Comparison of ENCODE assay signal across 8 cellular contexts in the genomic region with DNA sequence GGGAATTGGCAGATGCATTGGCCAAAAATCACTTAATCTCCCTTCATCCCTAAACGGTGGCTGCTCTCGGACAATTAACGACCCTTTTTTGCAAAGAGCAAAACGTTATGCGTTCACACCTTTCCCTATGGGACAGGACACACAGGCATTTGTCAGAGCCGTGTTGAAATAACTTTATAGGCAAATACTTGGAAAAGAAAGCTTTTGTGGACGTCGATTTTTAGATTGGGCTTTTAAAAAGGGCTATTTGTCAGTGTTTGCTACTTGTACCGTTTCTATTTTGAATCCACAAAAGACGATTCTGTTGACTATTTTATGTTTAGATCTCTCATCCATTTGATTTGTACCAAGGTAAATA.
A peak's percentile ranks its signal among the peaks of the same experiment; 100 is the strongest.
DNase-seq lines count a peak whose midpoint lies in the region; ATAC-seq, FAIRE-seq and TF ChIP-seq lines count a peak whose summit lies in the region.

No MANE protein-coding gene starts in this region.

- DNase-seq in NCI-H1930 (lab: John Stamatoyannopoulos, UW) (peak; percentile 94 to 96), H1 (ENCODE audit: low read depth in 1 of 2, low spot score in 2 of 2) (no peak), osteocyte (ENCODE audit: extremely low spot score, unreplicated experiment) (no peak), NCI-H1417 treated with DMSO at 0.1 percent for 48 hours (lab: John Stamatoyannopoulos, UW) (no peak), DMS 273 (lab: John Stamatoyannopoulos, UW; ENCODE audit: unreplicated experiment) (no peak), HCEC 1CT (no peak)

- H3K4ac ChIP-seq in H1 (replicated peaks; ENCODE audit: insufficient read length, low read depth, low read length), result no peak overlapping the region

- H3K27me3 Mint-ChIP-seq in osteocyte (ENCODE audit: unreplicated experiment), result peaks cover 8% of the 10 kb centered on the region

- H3K56ac ChIP-seq in H1 (replicated peaks; ENCODE audit: insufficient read length, low read depth, low read length), result no peak overlapping the region

- peak overlapping the region; percentile 81 for H3K4me2 ChIP-seq in DOHH2 (ENCODE audit: low read length)
- peak overlapping the region; percentile 78 to 94 for H3K4me2 ChIP-seq in H1 (ENCODE audit: insufficient read depth in 1 of 2, low read depth in 2 of 2, low read length in 2 of 2)

- H2AK5ac ChIP-seq in H1 (ENCODE audit: low read depth, low read length), result no peak overlapping the region

- H4K8ac ChIP-seq in H1 (ENCODE audit: extremely low read depth, insufficient read depth, low read length), result no peak overlapping the region

- TF ChIP-seq CTCF in DOHH2 (IDR thresholded peaks at IDR 0.05; ENCODE audit: low read depth, low read length, poor library complexity, severe bottlenecking), result no peak
- TF ChIP-seq CTCF in H1 (IDR thresholded peaks at IDR 0.05; ENCODE audit: control extremely low read depth in 1 of 3, insufficient read depth in 1 of 3, low read depth in 1 of 3, low read length in 3 of 3), result no peak
- no peak for TF ChIP-seq CTCF in osteocyte (IDR thresholded peaks at IDR 0.05)

- H3K4me1 Mint-ChIP-seq in osteocyte (ENCODE audit: unreplicated experiment), result peaks cover 1% of the 10 kb centered on the region

- H4K91ac ChIP-seq in H1 (replicated peaks; ENCODE audit: insufficient read length, low read length), result no peak overlapping the region

- no peak for TF ChIP-seq RAD21 in H1 (IDR thresholded peaks at IDR 0.05 in 1 of 2, conservative IDR thresholded peaks at IDR 0.05 in 1 of 2; ENCODE audit: low read depth in 2 of 2, low read length in 2 of 2)

- H3K9me3 ChIP-seq in DOHH2 (ENCODE audit: control insufficient read depth, insufficient read depth, low read length), result no peaks in the 10 kb centered on the region
- H3K9me3 ChIP-seq in H1 (ENCODE audit: insufficient read depth in 2 of 2, low read depth in 1 of 2, low read length in 1 of 2), result no peaks in the 10 kb centered on the region

- H3K9me2 ChIP-seq in DOHH2 (replicated peaks; ENCODE audit: control insufficient read depth, low read length), result no peaks in the 10 kb centered on the region

- no peak for TF ChIP-seq POLR2A in H1 (IDR thresholded peaks at IDR 0.05; ENCODE audit: control extremely low read depth in 1 of 2, low read depth in 2 of 2, low read length in 2 of 2)

- peaks cover 6% of the 10 kb centered on the region for H3K23me2 ChIP-seq in H1 (ENCODE audit: low read depth, low read length)

- H3K27ac ChIP-seq in DOHH2 (ENCODE audit: low read depth, low read length), result no peak overlapping the region
- no peak overlapping the region for H3K27ac ChIP-seq in H1 (ENCODE audit: low read depth, low read length)

- POLR2A ChIA-PET in H1 (lab: Charles Lee; ENCODE audit: partially characterized antibody), result no interaction called here

- H4K5ac ChIP-seq in H1 (ENCODE audit: insufficient read length, low read depth, low read length), result no peak overlapping the region

- no peak overlapping the region for H3K23ac ChIP-seq in H1 (ENCODE audit: insufficient read length)

- H3F3A ChIP-seq in DOHH2 (ENCODE audit: control insufficient read depth, insufficient read depth), result no peaks in the 10 kb centered on the region

- no peak overlapping the region for H2BK5ac ChIP-seq in H1 (ENCODE audit: low read depth, low read length)

- H3K79me2 ChIP-seq in DOHH2 (ENCODE audit: control insufficient read depth, low read length) (no peaks in the 10 kb centered on the region), H1 (ENCODE audit: control insufficient read depth in 1 of 2, insufficient read depth in 2 of 2, low read length in 2 of 2) (no peaks in the 10 kb centered on the region)

- TF ChIP-seq EP300 in H1 (IDR thresholded peaks at IDR 0.05; ENCODE audit: borderline replicate concordance in 1 of 2, low read depth in 2 of 2, low read length in 2 of 2), result no peak

- H3K4me3 Mint-ChIP-seq in osteocyte (ENCODE audit: unreplicated experiment), result peak overlapping the region; percentile 88

- H3K27me3 ChIP-seq in DOHH2 (ENCODE audit: control insufficient read depth, low read length), result peaks cover 26% of the 10 kb centered on the region
- H3K27me3 ChIP-seq in H1 (replicated peaks in 1 of 4; ENCODE audit: control insufficient read depth in 3 of 4, extremely low read depth in 1 of 4, insufficient read depth in 3 of 4, low read length in 3 of 4), result peaks cover 3 to 18% (median 9%) of the 10 kb centered on the region in 4 experiments

- peak overlapping the region; percentile 67 for H3K4me3 ChIP-seq in DOHH2 (ENCODE audit: low read length)
- H3K4me3 ChIP-seq in H1 (ENCODE audit: extremely low read depth in 1 of 4, insufficient read depth in 2 of 4, low read depth in 3 of 4, low read length in 4 of 4), result peak overlapping the region; percentile 38 to 63 (median 48); a peak in 7 of 8 replicates

- H2BK12ac ChIP-seq in H1 (ENCODE audit: low read depth, low read length), result no peak overlapping the region

- H2BK120ac ChIP-seq in H1 (replicated peaks; ENCODE audit: low read depth, low read length), result no peak overlapping the region

- H2BK15ac ChIP-seq in H1 (ENCODE audit: low read length), result no peak overlapping the region

- CTCF ChIA-PET in H1 (lab: Charles Lee; ENCODE audit: partially characterized antibody), result interaction anchor here (0.6 to 2.0 kb wide), 17 partner anchors 9 to 951 kb away, joined by 3 to 9 read pairs (median 4); a partner anchor contains a TSS

- H2AFZ ChIP-seq in H1 (ENCODE audit: low read length), result 0 out of 2 replicates have a peak overlapping the region, but pooled peaks have one; percentile 58

- no peak overlapping the region; a peak in 1 of 7 replicates for H3K9ac ChIP-seq in H1 (replicated peaks in 1 of 4; ENCODE audit: extremely low read depth in 1 of 4, low read depth in 3 of 4, low read length in 3 of 4)

- H4K20me1 ChIP-seq in DOHH2 (ENCODE audit: control insufficient read depth, insufficient read depth, low read depth, low read length), result no peaks in the 10 kb centered on the region
- no peaks in the 10 kb centered on the region for H4K20me1 ChIP-seq in H1 (replicated peaks in 1 of 2; ENCODE audit: control insufficient read depth in 1 of 2, insufficient read depth in 2 of 2, low read length in 2 of 2)

- no peak overlapping the region for H3K27ac Mint-ChIP-seq in osteocyte (ENCODE audit: unreplicated experiment)

- H3K18ac ChIP-seq in H1 (ENCODE audit: extremely low read depth, low read length), result no peak overlapping the region

- 37% methylated on average over 10 of the region's 10 CpGs; no CpG with 5 or more reads in 1 of the 2 experiments for WGBS in H1 (ENCODE audit: extremely low coverage in 1 of 2, insufficient coverage in 1 of 2, insufficient read length in 1 of 2, insufficient replicate concordance in 2 of 2, low coverage in 1 of 2, low lambda C conversion rate in 2 of 2, missing lambda C conversion rate in 1 of 2), 2 experiments

- no peak for FAIRE-seq in H1 (lab: Jason Lieb, UNC)

- H3K79me1 ChIP-seq in H1 (ENCODE audit: low read depth, low read length), result no peaks in the 10 kb centered on the region

- no peaks in the 10 kb centered on the region for H3K36me3 ChIP-seq in DOHH2 (ENCODE audit: control insufficient read depth, low read length)
- H3K36me3 ChIP-seq in H1 (ENCODE audit: control insufficient read depth in 2 of 4, insufficient read depth in 4 of 4, low read length in 3 of 4), result no peaks in the 10 kb centered on the region

- peaks cover 10% of the 10 kb centered on the region for H3K4me1 ChIP-seq in DOHH2 (ENCODE audit: control insufficient read depth, low read length)
- H3K4me1 ChIP-seq in H1 (replicated peaks in 1 of 4; ENCODE audit: control insufficient read depth in 3 of 4, insufficient read depth in 4 of 4, low read length in 3 of 4), result peaks cover 0 to 2% (median 0%) of the 10 kb centered on the region in 4 experiments; a peak in 2 of 7 replicates

- no peak overlapping the region for H3K14ac ChIP-seq in H1 (ENCODE audit: insufficient read length)

- no peak for ATAC-seq in HG03108 (IDR thresholded peaks at IDR 0.05; ENCODE audit: unreplicated experiment)

- H3K36me3 Mint-ChIP-seq in osteocyte (ENCODE audit: unreplicated experiment), result peaks cover 14% of the 10 kb centered on the region

- H3K9me3 Mint-ChIP-seq in osteocyte (ENCODE audit: unreplicated experiment), result no peaks in the 10 kb centered on the region

- H2BK20ac ChIP-seq in H1 (ENCODE audit: low read length), result no peak overlapping the region

TF ChIP-seq in H1, 55 proteins besides CTCF, POLR2A, EP300 and RAD21:
- no peak for TF ChIP-seq RFX5 (IDR thresholded peaks at IDR 0.05; ENCODE audit: borderline replicate concordance, low read depth, low read length)
- TF ChIP-seq, protein P1, sequence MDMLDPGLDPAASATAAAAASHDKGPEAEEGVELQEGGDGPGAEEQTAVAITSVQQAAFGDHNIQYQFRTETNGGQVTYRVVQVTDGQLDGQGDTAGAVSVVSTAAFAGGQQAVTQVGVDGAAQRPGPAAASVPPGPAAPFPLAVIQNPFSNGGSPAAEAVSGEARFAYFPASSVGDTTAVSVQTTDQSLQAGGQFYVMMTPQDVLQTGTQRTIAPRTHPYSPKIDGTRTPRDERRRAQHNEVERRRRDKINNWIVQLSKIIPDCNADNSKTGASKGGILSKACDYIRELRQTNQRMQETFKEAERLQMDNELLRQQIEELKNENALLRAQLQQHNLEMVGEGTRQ (IDR thresholded peaks at IDR 0.05; ENCODE audit: low read length), result no peak
- TF ChIP-seq, protein P2, sequence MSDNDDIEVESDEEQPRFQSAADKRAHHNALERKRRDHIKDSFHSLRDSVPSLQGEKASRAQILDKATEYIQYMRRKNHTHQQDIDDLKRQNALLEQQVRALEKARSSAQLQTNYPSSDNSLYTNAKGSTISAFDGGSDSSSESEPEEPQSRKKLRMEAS (IDR thresholded peaks at IDR 0.05), result no peak
- TF ChIP-seq, protein P3, sequence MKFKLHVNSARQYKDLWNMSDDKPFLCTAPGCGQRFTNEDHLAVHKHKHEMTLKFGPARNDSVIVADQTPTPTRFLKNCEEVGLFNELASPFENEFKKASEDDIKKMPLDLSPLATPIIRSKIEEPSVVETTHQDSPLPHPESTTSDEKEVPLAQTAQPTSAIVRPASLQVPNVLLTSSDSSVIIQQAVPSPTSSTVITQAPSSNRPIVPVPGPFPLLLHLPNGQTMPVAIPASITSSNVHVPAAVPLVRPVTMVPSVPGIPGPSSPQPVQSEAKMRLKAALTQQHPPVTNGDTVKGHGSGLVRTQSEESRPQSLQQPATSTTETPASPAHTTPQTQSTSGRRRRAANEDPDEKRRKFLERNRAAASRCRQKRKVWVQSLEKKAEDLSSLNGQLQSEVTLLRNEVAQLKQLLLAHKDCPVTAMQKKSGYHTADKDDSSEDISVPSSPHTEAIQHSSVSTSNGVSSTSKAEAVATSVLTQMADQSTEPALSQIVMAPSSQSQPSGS (IDR thresholded peaks at IDR 0.05; ENCODE audit: low read length), result no peak
- TF ChIP-seq EGR1 (IDR thresholded peaks at IDR 0.05; ENCODE audit: borderline replicate concordance, low read depth, low read length), result no peak
- TF ChIP-seq CREB1 (IDR thresholded peaks at IDR 0.05), result no peak
- TF ChIP-seq SRF (IDR thresholded peaks at IDR 0.05; ENCODE audit: low read depth, low read length), result no peak
- TF ChIP-seq JUND (IDR thresholded peaks at IDR 0.05; ENCODE audit: low read length), result no peak
- TF ChIP-seq SP2 (IDR thresholded peaks at IDR 0.05; ENCODE audit: low read length), result no peak

Comparison
In these comparisons a context has a peak if more than half of its experiments do, and no peak if none do; other contexts are left out.
1. DNase-seq: peak in NCI-H1930 (2 of 2); none in H1 (0 of 2), osteocyte (single experiment), NCI-H1417 treated with DMSO at 0.1 percent for 48 hours (single experiment), DMS 273 (single experiment) and HCEC 1CT (single experiment).